Comparison of ENCODE assay signal across 11 cellular contexts in the genomic region with DNA sequence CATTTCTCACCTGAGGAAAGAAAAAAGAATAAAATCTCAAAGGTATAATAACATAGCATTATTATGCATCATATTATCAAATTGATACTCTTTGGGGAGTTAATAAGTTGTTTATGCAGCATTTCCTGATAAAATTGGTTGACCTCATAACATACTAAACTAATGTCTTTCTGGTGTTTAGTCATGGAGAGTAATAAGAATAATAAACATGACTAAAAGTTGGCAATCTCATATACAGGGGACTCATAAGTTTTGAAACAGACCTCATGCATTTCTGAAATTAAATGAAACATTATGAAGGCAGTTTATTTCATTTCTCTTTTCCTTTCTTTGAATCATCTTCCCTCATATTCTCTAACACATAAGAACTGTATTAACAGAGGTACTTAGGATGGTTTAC.
"Had no signal": no experiment of that assay in that cellular context is flagged by ENCODE, and none has a peak within 500 bp of the region (broad histone marks: within the 10 kb centered on the region; RNA-seq: fewer than 3 reads in every experiment).

No MANE protein-coding gene starts in this region.

- H3K4me3 ChIP-seq: dorsolateral prefrontal cortex, esophagus muscularis mucosa, hepatocyte, lower lobe of right lung, right atrium auricular region, transverse colon had no signal

- H3K36me3 ChIP-seq: esophagus muscularis mucosa, lower lobe of right lung, right atrium auricular region, transverse colon had no signal

- DNase-seq: activated effector memory CD4-positive, alpha-beta T cell treated with Interleukin-2 at 50 U/mL for 16 hours; activated T-cell treated with anti-CD3 and anti-CD28 coated beads, Interleukin-2, amount 50 U/mL, for 1 hour; amygdala; dorsolateral prefrontal cortex; lower lobe of right lung; naive thymus-derived CD8-positive, alpha-beta T cell; T-helper 17 cell; transverse colon had no signal

- H3K4me1 ChIP-seq: esophagus muscularis mucosa, right atrium auricular region, transverse colon had no signal

- H3K9me3 ChIP-seq: esophagus muscularis mucosa, lower lobe of right lung, right atrium auricular region, transverse colon had no signal

- H3K27me3 ChIP-seq: hepatocyte, right atrium auricular region, transverse colon had no signal
